Comparison of ENCODE assay signal across 9 cellular contexts in genomic region chr7:131008840-131009651, GRCh38.
A peak's percentile ranks its signal among the peaks of the same experiment; 100 is the strongest.
DNase-seq lines count a peak whose midpoint lies in the region; ATAC-seq and TF ChIP-seq lines count a peak whose summit lies in the region.
"Had no signal": no experiment of that assay in that cellular context is flagged by ENCODE, and none has a peak within 500 bp of the region (broad histone marks: within the 10 kb centered on the region; RNA-seq: fewer than 3 reads in every experiment).

No MANE protein-coding gene starts in this region.

- no peaks in the 10 kb centered on the region for H3K9me2 ChIP-seq in PC-3 (replicated peaks; ENCODE audit: low read length)
- no peaks in the 10 kb centered on the region for H3K9me2 ChIP-seq in MM.1S (replicated peaks; ENCODE audit: insufficient read depth, low read length)

- H3K27ac Mint-ChIP-seq in central memory CD8-positive, alpha-beta T cell (ENCODE audit: low read depth), result peak overlapping the region; percentile 85
- peak overlapping the region; percentile 88 for H3K27ac Mint-ChIP-seq in osteocyte (ENCODE audit: unreplicated experiment)

- peak overlapping the region; percentile 58 for H3K4me2 ChIP-seq in PC-3 (ENCODE audit: low read length)
- no peak overlapping the region for H3K4me2 ChIP-seq in MM.1S (ENCODE audit: low read depth, low read length)

- BruUV-seq in PC-3 (replicated peaks; lab: Mats Ljungman, UMichigan), result no TSS peak

- POLR2A ChIA-PET in PC-3 (lab: Charles Lee; ENCODE audit: unreplicated experiment), result interaction anchor here (0.6 kb wide), 1 partner anchor 687 kb away, joined by 4 read pairs; no protein-coding TSS in a partner anchor

- H3K4me3 ChIP-seq in PC-3 (ENCODE audit: low read length), result no peak overlapping the region
- H3K4me3 ChIP-seq in SJCRH30, result no peak overlapping the region
- H3K4me3 ChIP-seq in MM.1S (ENCODE audit: low read length), result no peak overlapping the region
- H3K4me3 ChIP-seq: upper lobe of right lung had no signal

- H3F3A ChIP-seq in PC-3 (ENCODE audit: low read length, unreplicated experiment), result peaks cover 9% of the 10 kb centered on the region
- H3F3A ChIP-seq in MM.1S (ENCODE audit: insufficient read depth, low read length), result no peaks in the 10 kb centered on the region

- H3K27ac ChIP-seq in PC-3 (ENCODE audit: low read length) (peak overlapping the region; percentile 74), SJCRH30 (no peak overlapping the region), MM.1S (ENCODE audit: low read length) (no peak overlapping the region)

- no peaks in the 10 kb centered on the region for H3K9me3 Mint-ChIP-seq in central memory CD8-positive, alpha-beta T cell
- no peaks in the 10 kb centered on the region for H3K9me3 Mint-ChIP-seq in osteocyte (ENCODE audit: unreplicated experiment)

- intact Hi-C loops in PC-3 (cut with micrococcal nuclease) (no loop called here), left ventricle myocardium superior (cut with micrococcal nuclease) (no loop called here)

- peaks cover 92% of the 10 kb centered on the region for H3K4me1 Mint-ChIP-seq in central memory CD8-positive, alpha-beta T cell
- H3K4me1 Mint-ChIP-seq in osteocyte (ENCODE audit: unreplicated experiment), result peaks cover 72% of the 10 kb centered on the region

- H4K20me1 ChIP-seq in PC-3 (ENCODE audit: low read length) (no peaks in the 10 kb centered on the region), MM.1S (ENCODE audit: insufficient read depth, low read length) (peaks cover 19% of the 10 kb centered on the region)

- H3K36me3 ChIP-seq in PC-3 (ENCODE audit: low read depth, low read length) (peaks cover 3% of the 10 kb centered on the region; the same call in 1 of the 2 replicates), SJCRH30 (no peaks in the 10 kb centered on the region), MM.1S (replicated peaks; ENCODE audit: insufficient read depth, low read length) (peaks cover 4% of the 10 kb centered on the region; the same call in 1 of the 2 replicates)
- H3K36me3 ChIP-seq: upper lobe of right lung had no signal

- peak overlapping the region; percentile 38 for H3K9ac ChIP-seq in PC-3 (ENCODE audit: low read length)
- no peak overlapping the region for H3K9ac ChIP-seq in MM.1S (ENCODE audit: low read length)

- H3K4me3 Mint-ChIP-seq in central memory CD8-positive, alpha-beta T cell, result peak overlapping the region; percentile 37
- no peak overlapping the region for H3K4me3 Mint-ChIP-seq in osteocyte (ENCODE audit: unreplicated experiment)

- DNase-seq in Daoy (ENCODE audit: low read depth) (peak; percentile 48), PC-3 (peak; percentile 61), osteocyte (ENCODE audit: extremely low spot score, unreplicated experiment) (no peak), SJCRH30 (no peak), MM.1S (no peak), NCI-H146 treated with DMSO at 0.1 percent for 48 hours (lab: John Stamatoyannopoulos, UW; ENCODE audit: unreplicated experiment) (no peak), left ventricle myocardium superior (no peak)
- no peak for DNase-seq in central memory CD8-positive, alpha-beta T cell (ENCODE audit: low spot score in 2 of 2)
- DNase-seq: upper lobe of right lung had no signal

- peaks cover 74% of the 10 kb centered on the region for H3K79me2 ChIP-seq in PC-3 (ENCODE audit: low read length)
- H3K79me2 ChIP-seq in MM.1S (ENCODE audit: low read length), result peaks cover 94% of the 10 kb centered on the region

- ATAC-seq in PC-3 (peak; percentile 59), left ventricle myocardium superior (no peak)
- no peak for ATAC-seq in central memory CD8-positive, alpha-beta T cell (replicated peaks; ENCODE audit: extremely low read depth, poor library complexity, severe bottlenecking)
- ATAC-seq: upper lobe of right lung had no signal

- no peak overlapping the region for H2AFZ ChIP-seq in PC-3 (ENCODE audit: low read length)
- no peak overlapping the region for H2AFZ ChIP-seq in MM.1S (ENCODE audit: low read length)

- peaks cover 36% of the 10 kb centered on the region for H3K36me3 Mint-ChIP-seq in central memory CD8-positive, alpha-beta T cell (ENCODE audit: insufficient read depth)
- peaks cover 3% of the 10 kb centered on the region for H3K36me3 Mint-ChIP-seq in osteocyte (ENCODE audit: unreplicated experiment)

- CTCF ChIA-PET in PC-3 (lab: Charles Lee), result no interaction called here

- H3K27me3 Mint-ChIP-seq in central memory CD8-positive, alpha-beta T cell, result no peaks in the 10 kb centered on the region
- H3K27me3 Mint-ChIP-seq in osteocyte (ENCODE audit: unreplicated experiment), result no peaks in the 10 kb centered on the region

- H3K27me3 ChIP-seq in PC-3 (ENCODE audit: low read length), result no peaks in the 10 kb centered on the region
- no peaks in the 10 kb centered on the region for H3K27me3 ChIP-seq in SJCRH30
- no peaks in the 10 kb centered on the region for H3K27me3 ChIP-seq in MM.1S (replicated peaks; ENCODE audit: insufficient read depth, low read length)
- H3K27me3 ChIP-seq: upper lobe of right lung had no signal

- TF ChIP-seq CTCF in PC-3 (conservative IDR thresholded peaks at IDR 0.05; ENCODE audit: low read depth, low read length), result no peak
- TF ChIP-seq CTCF in osteocyte (IDR thresholded peaks at IDR 0.05), result no peak
- TF ChIP-seq CTCF in MM.1S (IDR thresholded peaks at IDR 0.05; ENCODE audit: low read length), result no peak

- H3K4me1 ChIP-seq in PC-3 (ENCODE audit: insufficient read depth, low read length) (peaks cover 51% of the 10 kb centered on the region), SJCRH30 (peaks cover 22% of the 10 kb centered on the region), MM.1S (ENCODE audit: low read length) (no peaks in the 10 kb centered on the region)

- H3K9me3 ChIP-seq in PC-3 (ENCODE audit: low read length) (no peaks in the 10 kb centered on the region), SJCRH30 (replicated peaks) (no peaks in the 10 kb centered on the region), MM.1S (replicated peaks; ENCODE audit: insufficient read depth, low read length) (no peaks in the 10 kb centered on the region)
- H3K9me3 ChIP-seq: upper lobe of right lung had no signal

Comparison
In these comparisons a context has a peak if more than half of its experiments do, and no peak if none do; other contexts are left out.
1. DNase-seq: peak in Daoy (single experiment) and PC-3 (single experiment); none in central memory CD8-positive, alpha-beta T cell (0 of 2), osteocyte (single experiment), SJCRH30 (0 of 2), MM.1S (single experiment), NCI-H146 treated with DMSO at 0.1 percent for 48 hours (single experiment) and left ventricle myocardium superior (single experiment).